1 cellular context compared by ENCODE assay signal in genomic region chr11:1643146-1643690, GRCh38.
TF ChIP-seq lines count a peak whose summit lies in the region.

No MANE protein-coding gene starts in this region.

TF ChIP-seq in HCT116, 20 proteins besides CTCF, POLR2A, EP300 and RAD21:
- TF ChIP-seq MAX (IDR thresholded peaks at IDR 0.05) (no peak), EZH2phosphoT487 (IDR thresholded peaks at IDR 0.05; ENCODE audit: borderline replicate concordance) (no peak), ELF1 (IDR thresholded peaks at IDR 0.05; ENCODE audit: borderline replicate concordance, low read depth) (no peak), EZH2 (IDR thresholded peaks at IDR 0.05) (no peak), ATF3 (IDR thresholded peaks at IDR 0.05) (no peak), YY1 (IDR thresholded peaks at IDR 0.05; ENCODE audit: extremely low read depth, insufficient replicate concordance, low read depth, low read length) (no peak), SIN3A (IDR thresholded peaks at IDR 0.05; ENCODE audit: low read depth) (no peak), ZFX (IDR thresholded peaks at IDR 0.05) (no peak), SRF (IDR thresholded peaks at IDR 0.05; ENCODE audit: low read depth) (no peak), REST (IDR thresholded peaks at IDR 0.05; ENCODE audit: low read depth) (no peak), CEBPB (IDR thresholded peaks at IDR 0.05; ENCODE audit: low read depth) (no peak), EGR1 (IDR thresholded peaks at IDR 0.05; ENCODE audit: low read depth) (no peak), ZBTB33 (IDR thresholded peaks at IDR 0.05; ENCODE audit: extremely low read depth, insufficient replicate concordance, low read length) (no peak), POLR2AphosphoS5 (IDR thresholded peaks at IDR 0.05; ENCODE audit: low read depth, low read length) (no peak)
